ENCODE assay signal across 17 cellular contexts in the genomic region with DNA sequence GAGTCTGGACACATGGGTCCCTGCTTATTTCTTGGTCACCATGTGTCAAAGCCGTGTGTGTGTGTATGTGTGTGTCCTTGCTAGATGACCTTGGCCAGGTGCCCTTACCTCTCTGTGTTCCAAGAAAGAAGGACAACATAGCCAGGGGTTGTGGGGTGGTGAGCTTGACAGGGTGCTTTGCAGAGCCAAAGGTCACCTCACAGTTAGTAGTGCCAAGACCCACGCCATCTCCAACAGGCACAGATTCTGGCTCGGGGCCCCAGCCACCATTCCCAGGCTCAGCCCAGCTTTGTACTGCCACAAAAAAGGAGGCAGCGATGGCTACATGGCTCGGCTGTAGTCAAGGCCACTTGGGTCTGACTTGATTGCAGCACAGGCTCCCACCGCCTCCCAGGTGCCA. TPM values are rescaled to one million over a fixed set of nuclear protein-coding genes. Genes with fewer than 3 reads are reported as not detected.
DNase-seq lines count a peak whose midpoint lies in the region; ATAC-seq and TF ChIP-seq lines count a peak whose summit lies in the region.
"Had no signal": no experiment of that assay in that cellular context is flagged by ENCODE, and none has a peak within 500 bp of the region (broad histone marks: within the 10 kb centered on the region; RNA-seq: fewer than 3 reads in every experiment).

No MANE protein-coding gene starts in this region.

- TF ChIP-seq CTCF in Panc1 (IDR thresholded peaks at IDR 0.05) = no peak
- TF ChIP-seq CTCF in dorsolateral prefrontal cortex (IDR thresholded peaks at IDR 0.05 in 54 of 56, conservative IDR thresholded peaks at IDR 0.05 in 2 of 56; ENCODE audit: low read depth in 1 of 56, partially characterized antibody in 56 of 56) = no peak
- TF ChIP-seq CTCF in right lobe of liver (IDR thresholded peaks at IDR 0.05) = no peak

- no peak overlapping the region for H3K4me3 Mint-ChIP-seq in stimulated activated naive B cell treated with anti-CD40 and anti-IgM and Interleukin-4, amounts not matched to agents 10 μg/mL and 1 μg/mL and 100 μg/mL, for 72 hours
- H3K4me3 Mint-ChIP-seq in activated naive CD4-positive, alpha-beta T cell treated with anti-CD3 and anti-CD28 coated beads for 36 hours = no peak overlapping the region
- H3K4me3 Mint-ChIP-seq: central memory CD8-positive, alpha-beta T cell; naive thymus-derived CD8-positive, alpha-beta T cell; T-helper 2 cell treated with Interferon-gamma antibody and Interleukin-4, amounts not matched to agents 5 μg/mL and 100 μg/mL, for 36 hours had no signal

- H3K4me1 Mint-ChIP-seq in stimulated activated naive B cell treated with anti-CD40 and anti-IgM and Interleukin-4, amounts not matched to agents 10 μg/mL and 1 μg/mL and 100 μg/mL, for 72 hours = peaks cover 55 to 84% of the 10 kb centered on the region in 2 donors
- H3K4me1 Mint-ChIP-seq in activated naive CD4-positive, alpha-beta T cell treated with anti-CD3 and anti-CD28 coated beads for 36 hours (ENCODE audit: low read depth) = peaks cover 6% of the 10 kb centered on the region

- H3K4me1 ChIP-seq in Panc1 (ENCODE audit: control insufficient read depth, insufficient read depth, low read length) = peaks cover 72% of the 10 kb centered on the region
- peaks cover 0 to 66% (median 31%) of the 10 kb centered on the region in 4 donors for H3K4me1 ChIP-seq in right lobe of liver

- no peaks in the 10 kb centered on the region for H3K27me3 ChIP-seq in Panc1 (ENCODE audit: control insufficient read depth, insufficient read depth, low read length)
- H3K27me3 ChIP-seq in dorsolateral prefrontal cortex = no peaks in the 10 kb centered on the region
- H3K27me3 ChIP-seq in right lobe of liver = no peaks in the 10 kb centered on the region
- H3K27me3 ChIP-seq: SJSA1, suprapubic skin had no signal

- no peaks in the 10 kb centered on the region for H3K27me3 Mint-ChIP-seq in stimulated activated naive B cell treated with anti-CD40 and anti-IgM and Interleukin-4, amounts not matched to agents 10 μg/mL and 1 μg/mL and 100 μg/mL, for 72 hours
- no peaks in the 10 kb centered on the region for H3K27me3 Mint-ChIP-seq in activated naive CD4-positive, alpha-beta T cell treated with anti-CD3 and anti-CD28 coated beads for 36 hours (ENCODE audit: low read depth)
- H3K27me3 Mint-ChIP-seq: central memory CD8-positive, alpha-beta T cell; naive thymus-derived CD8-positive, alpha-beta T cell had no signal

- TF ChIP-seq POLR2A in right lobe of liver (IDR thresholded peaks at IDR 0.05) = no peak

- H3K9me3 ChIP-seq in Panc1 (ENCODE audit: control insufficient read depth, insufficient read depth, low read depth, low read length) (no peaks in the 10 kb centered on the region), right lobe of liver (no peaks in the 10 kb centered on the region)
- H3K9me3 ChIP-seq: SJSA1, suprapubic skin had no signal

- H3K36me3 Mint-ChIP-seq in stimulated activated naive B cell treated with anti-CD40 and anti-IgM and Interleukin-4, amounts not matched to agents 10 μg/mL and 1 μg/mL and 100 μg/mL, for 72 hours = peaks cover 28 to 33% of the 10 kb centered on the region in 2 donors
- H3K36me3 Mint-ChIP-seq in activated naive CD4-positive, alpha-beta T cell treated with anti-CD3 and anti-CD28 coated beads for 36 hours (ENCODE audit: low read depth) = no peaks in the 10 kb centered on the region
- H3K36me3 Mint-ChIP-seq: activated naive CD4-positive, alpha-beta T cell treated with anti-CD3 and anti-CD28 coated beads, Interleukin-2, amount 50 U/mL, for 72 hours; naive thymus-derived CD8-positive, alpha-beta T cell had no signal

- no peaks in the 10 kb centered on the region; the same call in 1 of the 2 replicates for H3K36me3 ChIP-seq in Panc1 (ENCODE audit: control insufficient read depth, insufficient read depth, low read length)
- H3K36me3 ChIP-seq in right lobe of liver = peaks cover 0 to 10% (median 0%) of the 10 kb centered on the region in 4 donors

- no peak overlapping the region for H3K4me3 ChIP-seq in Panc1 (ENCODE audit: low read depth in 2 of 2, low read length in 2 of 2)
- no peak overlapping the region for H3K4me3 ChIP-seq in dorsolateral prefrontal cortex
- no peak overlapping the region for H3K4me3 ChIP-seq in right lobe of liver
- H3K4me3 ChIP-seq: SJSA1, suprapubic skin had no signal

- in situ Hi-C loops in Panc1 (cut with HindIII; ENCODE audit: low pct_unique_long_range_greater_than_20kb, low sequenced_read_pairs) = no loop called here

- H3K27ac ChIP-seq in Panc1 (ENCODE audit: low read length) (peak overlapping the region; percentile 62), dorsolateral prefrontal cortex (peak overlapping the region in 58 of 59 donors; percentile 32 to 100 (median 98)), right lobe of liver (peak overlapping the region; percentile 24 to 59 (median 29))
- H3K27ac ChIP-seq: SJSA1 had no signal

- no peaks in the 10 kb centered on the region for H3K9me3 Mint-ChIP-seq in stimulated activated naive B cell treated with anti-CD40 and anti-IgM and Interleukin-4, amounts not matched to agents 10 μg/mL and 1 μg/mL and 100 μg/mL, for 72 hours
- H3K9me3 Mint-ChIP-seq in activated naive CD4-positive, alpha-beta T cell treated with anti-CD3 and anti-CD28 coated beads for 36 hours = no peaks in the 10 kb centered on the region
- H3K9me3 Mint-ChIP-seq: activated naive CD4-positive, alpha-beta T cell treated with anti-CD3 and anti-CD28 coated beads, Interleukin-2, amount 50 U/mL, for 72 hours; central memory CD8-positive, alpha-beta T cell; naive thymus-derived CD8-positive, alpha-beta T cell; T-helper 2 cell treated with Interferon-gamma antibody and Interleukin-4, amounts not matched to agents 5 μg/mL and 100 μg/mL, for 36 hours had no signal

- intact Hi-C loops in Panc1 (cut with micrococcal nuclease; ENCODE audit: unreplicated experiment) (no loop called here), dorsolateral prefrontal cortex (cut with DNase I) (no loop called here), right lobe of liver (cut with DNase I) (loop anchor here (5.0 kb wide), 2 partner anchors 45 to 50 kb away; no protein-coding TSS in a partner anchor), posterior vena cava (cut with DNase I) (loop anchor here in 1 of 2 donors (5.0 kb wide), 1 partner anchor 40 kb away; the partner anchor contains the start of gene CXXC5)
- intact Hi-C loops in activated naive CD4-positive, alpha-beta T cell treated with anti-CD3 and anti-CD28 coated beads for 36 hours (cut with micrococcal nuclease) = no loop called here

- ATAC-seq in Panc1 (no peak), right lobe of liver (peak; percentile 64 to 81 (median 75)), HG03378 (IDR thresholded peaks at IDR 0.05; ENCODE audit: unreplicated experiment) (no peak)
- no peak for ATAC-seq in stimulated activated naive B cell treated with anti-CD40 and anti-IgM and Interleukin-4, amounts not matched to agents 10 μg/mL and 1 μg/mL and 100 μg/mL, for 72 hours (replicated peaks)
- ATAC-seq: activated naive CD4-positive, alpha-beta T cell treated with anti-CD3 and anti-CD28 coated beads, Interleukin-2, amount 50 U/mL, for 72 hours; naive thymus-derived CD8-positive, alpha-beta T cell had no signal

- CTCF ChIA-PET in Panc1 (lab: Charles Lee) = interaction anchor here (4.4 kb wide), 1 partner anchor 53 kb away, joined by 47 read pairs; no protein-coding TSS in a partner anchor
- CTCF ChIA-PET in activated naive CD4-positive, alpha-beta T cell treated with anti-CD3 and anti-CD28 coated beads for 36 hours (lab: Charles Lee) = no interaction called here

- WGBS in right lobe of liver (ENCODE audit: insufficient coverage, low coverage, low lambda C conversion rate, missing lambda C conversion rate) = no CpG with 5 or more reads among the region's 6 CpGs

- H3K27ac Mint-ChIP-seq in stimulated activated naive B cell treated with anti-CD40 and anti-IgM and Interleukin-4, amounts not matched to agents 10 μg/mL and 1 μg/mL and 100 μg/mL, for 72 hours = peak overlapping the region; percentile 25
- no peak overlapping the region for H3K27ac Mint-ChIP-seq in activated naive CD4-positive, alpha-beta T cell treated with anti-CD3 and anti-CD28 coated beads for 36 hours
- H3K27ac Mint-ChIP-seq: activated naive CD4-positive, alpha-beta T cell treated with anti-CD3 and anti-CD28 coated beads, Interleukin-2, amount 50 U/mL, for 72 hours; T-helper 2 cell treated with Interferon-gamma antibody and Interleukin-4, amounts not matched to agents 5 μg/mL and 100 μg/mL, for 36 hours had no signal

- no TSS peak for BruUV-seq in Panc1 (replicated peaks; lab: Mats Ljungman, UMichigan)

- POLR2A ChIA-PET in Panc1 (lab: Charles Lee) = interaction anchor here (0.6 to 0.7 kb wide), 2 partner anchors 9 to 43 kb away, joined by 9 to 11 read pairs; no protein-coding TSS in a partner anchor

- no peak for DNase-seq in Panc1 (ENCODE audit: low read depth, low spot score)
- peak in 1 of 10 donors; percentile 4 for DNase-seq in dorsolateral prefrontal cortex
- DNase-seq in right lobe of liver = peak; percentile 77 to 96 (median 86)
- DNase-seq in stimulated activated naive B cell treated with anti-CD40 and anti-IgM and Interleukin-4, amounts not matched to agents 10 μg/mL and 1 μg/mL and 100 μg/mL, for 72 hours = no peak
- no peak for DNase-seq in posterior vena cava (ENCODE audit: low spot score)
- no peak for DNase-seq in D341Med (ENCODE audit: low spot score)
- no peak for DNase-seq in activated naive CD4-positive, alpha-beta T cell treated with anti-CD3 and anti-CD28 coated beads for 36 hours
- DNase-seq: activated CD4-positive, alpha-beta T cell treated with anti-CD3 and anti-CD28 coated beads for 4 hours; activated CD8-positive, alpha-beta memory T cell treated with anti-CD3 and anti-CD28 coated beads, Interleukin-2, amount 50 U/mL, for 48 hours; naive thymus-derived CD8-positive, alpha-beta T cell; NCI-H226 had no signal

RNA-seq across cellular contexts. Expression of gene CXXC5, which starts 39.5 kb away (rescaled TPM):
- total RNA-seq in Panc1 (2021; ENCODE audit: unreplicated experiment) (85.0 TPM), dorsolateral prefrontal cortex (100 to 1,000 TPM in 83 of 120 experiments, 10 to 100 TPM in 37; 79.1 to 229 (median 108) TPM), right lobe of liver (10 to 100 TPM; 44.5 to 84.9 (median 66.4) TPM), posterior vena cava (10 to 100 TPM; 48.9 to 49.1 TPM)
- 151 TPM for polyA plus RNA-seq in Panc1 (2012; ENCODE audit: insufficient read length)
- total RNA-seq in activated naive CD4-positive, alpha-beta T cell treated with anti-CD3 and anti-CD28 coated beads for 36 hours = 1 to 10 TPM; 1.2 to 1.7 TPM

Comparison
In these comparisons a context has a peak if more than half of its experiments do, and no peak if none do; other contexts are left out.
1. ATAC-seq: peak in right lobe of liver (4 of 4); none in Panc1 (single experiment), stimulated activated naive B cell treated with anti-CD40 and anti-IgM and Interleukin-4, amounts not matched to agents 10 μg/mL and 1 μg/mL and 100 μg/mL, for 72 hours (0 of 2) and HG03378 (single experiment).
2. DNase-seq: peak in right lobe of liver (3 of 3); none in Panc1 (single experiment), stimulated activated naive B cell treated with anti-CD40 and anti-IgM and Interleukin-4, amounts not matched to agents 10 μg/mL and 1 μg/mL and 100 μg/mL, for 72 hours (single experiment), posterior vena cava (single experiment), D341Med (single experiment) and activated naive CD4-positive, alpha-beta T cell treated with anti-CD3 and anti-CD28 coated beads for 36 hours (single experiment).
3. H3K27ac ChIP-seq: peak in every context shown above with its lines; median percentile 98 in dorsolateral prefrontal cortex; 62 in Panc1; 29 in right lobe of liver.
4. RNA of gene CXXC5, which starts 39.5 kb away (total RNA-seq): 79.1 to 229 TPM in dorsolateral prefrontal cortex, 85.0 TPM in Panc1 (single experiment), 44.5 to 84.9 TPM in right lobe of liver and 48.9 to 49.1 TPM in posterior vena cava; 1.2 to 1.7 TPM in activated naive CD4-positive, alpha-beta T cell treated with anti-CD3 and anti-CD28 coated beads for 36 hours; every median in the first group is over 10 times any median in the second.
5. intact Hi-C loops: an anchor here in right lobe of liver (5.0 kb wide); none called in Panc1, dorsolateral prefrontal cortex and activated naive CD4-positive, alpha-beta T cell treated with anti-CD3 and anti-CD28 coated beads for 36 hours.